Comparison of ENCODE assay signal across 13 cellular contexts in genomic region chr3:129687586-129688125, GRCh38.
DNase-seq lines count a peak whose midpoint lies in the region; ATAC-seq and TF ChIP-seq lines count a peak whose summit lies in the region.
"Had no signal": no experiment of that assay in that cellular context is flagged by ENCODE, and none has a peak within 500 bp of the region (broad histone marks: within the 10 kb centered on the region; RNA-seq: fewer than 3 reads in every experiment).

No MANE protein-coding gene starts in this region.

- no peak overlapping the region for H3T11ph ChIP-seq in H9 (ENCODE audit: low read length)

- no peak overlapping the region for H3K27ac ChIP-seq in H9 (ENCODE audit: insufficient read length, low read depth, low read length)
- peak overlapping the region; percentile 88 for H3K27ac ChIP-seq in angular gyrus (ENCODE audit: low read depth, low read length)
- H3K27ac ChIP-seq in iPS-20b (ENCODE audit: low read length): peak overlapping the region; percentile 36
- H3K27ac ChIP-seq in sigmoid colon: peak overlapping the region; percentile 53 to 76 (median 73)

- DNase-seq in H9: no peak
- no peak for DNase-seq in sigmoid colon
- no peak for DNase-seq in GDM1 (lab: John Stamatoyannopoulos, UW)
- DNase-seq in stimulated activated CD4-positive, alpha-beta T cell treated with anti-CD3 and anti-CD28 coated beads, Interleukin-4, amount 100 ng/mL, for 24 hours: no peak
- DNase-seq in mesothelial cell of epicardium (ENCODE audit: low spot score in 2 of 2, unreplicated experiment in 2 of 2): no peak
- DNase-seq: activated naive CD4-positive, alpha-beta T cell treated with Interleukin-2 at 50 U/mL for 16 hours; MG63; spleen; T-cell had no signal

- H2BK5ac ChIP-seq in H9 (ENCODE audit: insufficient read length, low read length): no peak overlapping the region

- no peaks in the 10 kb centered on the region for H3K9me3 Mint-ChIP-seq in H9
- no peaks in the 10 kb centered on the region for H3K9me3 Mint-ChIP-seq in mesothelial cell of epicardium
- H3K9me3 Mint-ChIP-seq: dendritic cell treated with granulocyte-macrophage colony-stimulating factor and Interleukin-4, amounts not matched to agents 40 ng/mL and 50 ng/mL, for 4 days; T-cell had no signal

- no peak overlapping the region for H2BK120ac ChIP-seq in H9 (ENCODE audit: low read depth, low read length, poor library complexity, severe bottlenecking)

- no peak overlapping the region for H2BK15ac ChIP-seq in H9 (ENCODE audit: low read depth, low read length)

- peak overlapping the region; percentile 80 for H3K4me2 ChIP-seq in H9 (ENCODE audit: insufficient read depth, insufficient read length, low read length)

- peak overlapping the region; percentile 66 to 81 for H3K4me3 Mint-ChIP-seq in H9
- H3K4me3 Mint-ChIP-seq in mesothelial cell of epicardium: no peak overlapping the region
- H3K4me3 Mint-ChIP-seq: dendritic cell treated with granulocyte-macrophage colony-stimulating factor and Interleukin-4, amounts not matched to agents 40 ng/mL and 50 ng/mL, for 4 days; T-cell had no signal

- H3K14ac ChIP-seq in H9 (ENCODE audit: insufficient read depth, low read length): no peak overlapping the region

- no peaks in the 10 kb centered on the region for H3K23me2 ChIP-seq in H9 (ENCODE audit: insufficient read length, low read depth, low read length, poor library complexity, severe bottlenecking)

- no peaks in the 10 kb centered on the region for H3K79me2 ChIP-seq in H9 (ENCODE audit: insufficient read depth, low read length)

- no peaks in the 10 kb centered on the region for H3K36me3 ChIP-seq in iPS-20b (ENCODE audit: insufficient read depth, low read depth, low read length)
- no peaks in the 10 kb centered on the region for H3K36me3 ChIP-seq in sigmoid colon
- H3K36me3 ChIP-seq: MG63, spleen had no signal

- H3K27ac Mint-ChIP-seq in H9 (peak overlapping the region; percentile 89 to 97 (median 97); a peak in 5 of 7 replicates), mesothelial cell of epicardium (no peak overlapping the region)
- H3K27ac Mint-ChIP-seq: dendritic cell treated with granulocyte-macrophage colony-stimulating factor and Interleukin-4, amounts not matched to agents 40 ng/mL and 50 ng/mL, for 4 days; T-cell had no signal

- H3K9ac ChIP-seq in H9 (ENCODE audit: extremely low read depth, insufficient read length, low read length): no peak overlapping the region
- H3K9ac ChIP-seq in iPS-20b (ENCODE audit: low read depth, low read length): peak overlapping the region; percentile 54; the same call in 1 of the 2 replicates

- H3K27me3 ChIP-seq in H9 (ENCODE audit: insufficient read depth, low read length): no peaks in the 10 kb centered on the region
- H3K27me3 ChIP-seq in iPS-20b (ENCODE audit: insufficient read depth, low read length): no peaks in the 10 kb centered on the region
- no peaks in the 10 kb centered on the region for H3K27me3 ChIP-seq in sigmoid colon
- H3K27me3 ChIP-seq: MG63, spleen had no signal

- no peak for TF ChIP-seq EP300 in sigmoid colon (IDR thresholded peaks at IDR 0.05)

- TF ChIP-seq CTCF in H9 (conservative IDR thresholded peaks at IDR 0.05) (no peak), sigmoid colon (IDR thresholded peaks at IDR 0.05) (no peak), mesothelial cell of epicardium (IDR thresholded peaks at IDR 0.05; ENCODE audit: unreplicated experiment) (no peak)

- no peak overlapping the region for H4K91ac ChIP-seq in H9 (ENCODE audit: insufficient read length, low read depth, low read length)

- H3K79me1 ChIP-seq in H9 (ENCODE audit: insufficient read depth, low read depth, low read length, poor library complexity, severe bottlenecking): no peaks in the 10 kb centered on the region

- no peak overlapping the region for H3K18ac ChIP-seq in H9 (ENCODE audit: insufficient read length, low read depth, low read length)

- peaks cover 70 to 71% of the 10 kb centered on the region in 2 experiments for H3K4me1 Mint-ChIP-seq in H9
- H3K4me1 Mint-ChIP-seq in mesothelial cell of epicardium: peaks cover 48% of the 10 kb centered on the region

- TF ChIP-seq POLR2A in sigmoid colon (IDR thresholded peaks at IDR 0.05): no peak

- H3K27me3 Mint-ChIP-seq in H9 (ENCODE audit: low read depth) (no peaks in the 10 kb centered on the region), mesothelial cell of epicardium (ENCODE audit: low read depth) (no peaks in the 10 kb centered on the region)
- H3K27me3 Mint-ChIP-seq: dendritic cell treated with granulocyte-macrophage colony-stimulating factor and Interleukin-4, amounts not matched to agents 40 ng/mL and 50 ng/mL, for 4 days; T-cell had no signal

- no peaks in the 10 kb centered on the region for H4K20me1 ChIP-seq in H9 (ENCODE audit: control insufficient read depth, insufficient read depth, insufficient read length)

- intact Hi-C loops in sigmoid colon (cut with DNase I): loop anchor here (5.0 kb wide), 1 partner anchor 35 kb away; no protein-coding TSS in a partner anchor

- H4K5ac ChIP-seq in H9 (ENCODE audit: insufficient read length, low read depth, low read length): no peak overlapping the region

- no CpG with 5 or more reads among the region's 2 CpGs for WGBS in H9 (ENCODE audit: extremely low coverage, insufficient read length, low lambda C conversion rate)
- 86 to 100% methylated on average over 2 of the region's 2 CpGs for WGBS in sigmoid colon, 2 donors

- H3K4me3 ChIP-seq in iPS-20b (ENCODE audit: low read length) (peak overlapping the region; percentile 69), sigmoid colon (peak overlapping the region in 2 of 4 donors; percentile 42 to 44)
- H3K4me3 ChIP-seq: MG63, spleen had no signal

- no peak overlapping the region for H2AFZ ChIP-seq in H9 (ENCODE audit: low read length)

- peaks cover 14% of the 10 kb centered on the region; the same call in 1 of the 2 replicates for H3K4me1 ChIP-seq in H9 (ENCODE audit: insufficient read depth, low read length)
- peaks cover 47% of the 10 kb centered on the region for H3K4me1 ChIP-seq in iPS-20b (ENCODE audit: insufficient read depth, low read length)
- peaks cover 0 to 51% (median 19%) of the 10 kb centered on the region in 4 donors for H3K4me1 ChIP-seq in sigmoid colon

- no peak overlapping the region for H2BK12ac ChIP-seq in H9 (ENCODE audit: insufficient read length, low read depth, low read length)

- H3K9me3 ChIP-seq in H9 (ENCODE audit: control insufficient read depth, low read depth, low read length) (no peaks in the 10 kb centered on the region), iPS-20b (ENCODE audit: insufficient read depth, low read depth, low read length) (no peaks in the 10 kb centered on the region), sigmoid colon (no peaks in the 10 kb centered on the region)
- H3K9me3 ChIP-seq: MG63, spleen had no signal

- no peak overlapping the region for H3K23ac ChIP-seq in H9 (ENCODE audit: insufficient read length, low read depth, low read length)

- H3K36me3 Mint-ChIP-seq in H9 (ENCODE audit: insufficient read depth in 1 of 3, low read depth in 3 of 3): no peaks in the 10 kb centered on the region
- H3K36me3 Mint-ChIP-seq in mesothelial cell of epicardium: no peaks in the 10 kb centered on the region

- H4K8ac ChIP-seq in H9 (replicated peaks; ENCODE audit: insufficient read length, low read depth, low read length): no peak overlapping the region

- H2BK20ac ChIP-seq in H9 (ENCODE audit: low read depth, low read length, poor library complexity, severe bottlenecking): no peak overlapping the region

- no peak for ATAC-seq in activated CD4-positive, CD25-positive, alpha-beta regulatory T cell treated with anti-CD3 and anti-CD28 coated beads, Interleukin-2, amount 50 U/mL, for 24 hours
- ATAC-seq: T-cell had no signal

- no peak overlapping the region for H2AK5ac ChIP-seq in H9 (ENCODE audit: insufficient read length, low read length)

- H3K4ac ChIP-seq in H9 (ENCODE audit: low read depth, low read length): no peak overlapping the region

- no peak overlapping the region for H3K56ac ChIP-seq in H9 (ENCODE audit: insufficient read length, low read depth, low read length)
